ENCODE assay signal across 9 cellular contexts in genomic region chr14:90483551-90483950, GRCh38.
A peak's percentile ranks its signal among the peaks of the same experiment; 100 is the strongest.
DNase-seq lines count a peak whose midpoint lies in the region; ATAC-seq and TF ChIP-seq lines count a peak whose summit lies in the region.
"Had no signal": no experiment of that assay in that cellular context is flagged by ENCODE, and none has a peak within 500 bp of the region (broad histone marks: within the 10 kb centered on the region; RNA-seq: fewer than 3 reads in every experiment).

No MANE protein-coding gene starts in this region.

- peak in 6 of 7 experiments; percentile 19 to 75 (median 45) for DNase-seq in CD8-positive, alpha-beta T cell
- DNase-seq in Kasumi-1 (lab: John Stamatoyannopoulos, UW) (peak; percentile 85 to 90), kidney tubule cell (ENCODE audit: low spot score) (peak; percentile 31), HEK293T (ENCODE audit: extremely low spot score) (no peak), NAMALWA (ENCODE audit: low spot score) (no peak), NK-92 (lab: John Stamatoyannopoulos, UW; ENCODE audit: unreplicated experiment) (no peak), esophagus squamous epithelium (lab: John Stamatoyannopoulos, UW) (no peak)
- peak; percentile 40 for DNase-seq in activated CD8-positive, alpha-beta memory T cell treated with anti-CD3 and anti-CD28 coated beads, Interleukin-2, amount 10 ng/mL, durations not matched to agents 7 days and 5 days
- DNase-seq: retina had no signal

- POLR2A ChIA-PET in CD8-positive, alpha-beta T cell (lab: Charles Lee) = interaction anchor here (0.6 to 0.9 kb wide), 3 partner anchors 16 to 76 kb away, joined by 3 read pairs; no protein-coding TSS in a partner anchor
- POLR2A ChIA-PET in HEK293T (lab: Yijun Ruan, JAX) = no interaction called here

- peak; percentile 62 for ATAC-seq in CD8-positive, alpha-beta T cell
- ATAC-seq in activated CD8-positive, alpha-beta memory T cell treated with anti-CD3 and anti-CD28 coated beads, Interleukin-2, amount 10 ng/mL, durations not matched to agents 7 days and 5 days = no peak

- no peak overlapping the region for H3K27ac Mint-ChIP-seq in CD8-positive, alpha-beta T cell
- H3K27ac Mint-ChIP-seq in activated CD8-positive, alpha-beta memory T cell treated with anti-CD3 and anti-CD28 coated beads, Interleukin-2, amount 10 ng/mL, durations not matched to agents 7 days and 5 days = no peak overlapping the region

- H3K9me3 ChIP-seq in CD8-positive, alpha-beta T cell (ENCODE audit: low read length) = no peaks in the 10 kb centered on the region
- H3K9me3 ChIP-seq in esophagus squamous epithelium = no peaks in the 10 kb centered on the region

- H3K36me3 ChIP-seq in CD8-positive, alpha-beta T cell (ENCODE audit: insufficient read depth, low read length) = no peaks in the 10 kb centered on the region
- no peaks in the 10 kb centered on the region for H3K36me3 ChIP-seq in esophagus squamous epithelium

- TF ChIP-seq POLR2A in esophagus squamous epithelium (IDR thresholded peaks at IDR 0.05) = no peak

- no peaks in the 10 kb centered on the region for H3K27me3 ChIP-seq in CD8-positive, alpha-beta T cell (ENCODE audit: insufficient read depth, low read length)
- peaks cover 0 to 3% (median 0%) of the 10 kb centered on the region in 4 donors for H3K27me3 ChIP-seq in esophagus squamous epithelium

- intact Hi-C loops in CD8-positive, alpha-beta T cell (cut with DNase I, micrococcal nuclease) = no loop called here
- intact Hi-C loops in esophagus squamous epithelium (cut with DNase I) = no loop called here

- WGBS in esophagus squamous epithelium, 2 donors = 9 to 21% methylated on average over 3 to 6 of the region's 10 CpGs

- no peaks in the 10 kb centered on the region for H3K27me3 Mint-ChIP-seq in CD8-positive, alpha-beta T cell (ENCODE audit: low read depth)
- peaks cover 9% of the 10 kb centered on the region for H3K27me3 Mint-ChIP-seq in activated CD8-positive, alpha-beta memory T cell treated with anti-CD3 and anti-CD28 coated beads, Interleukin-2, amount 10 ng/mL, durations not matched to agents 7 days and 5 days

- H3K4me1 Mint-ChIP-seq in CD8-positive, alpha-beta T cell (ENCODE audit: low read depth) = peaks cover 16% of the 10 kb centered on the region
- peaks cover 9% of the 10 kb centered on the region for H3K4me1 Mint-ChIP-seq in activated CD8-positive, alpha-beta memory T cell treated with anti-CD3 and anti-CD28 coated beads, Interleukin-2, amount 10 ng/mL, durations not matched to agents 7 days and 5 days

- H3K4me1 ChIP-seq in CD8-positive, alpha-beta T cell (ENCODE audit: insufficient read depth, low read length) = peaks cover 14% of the 10 kb centered on the region
- H3K4me1 ChIP-seq in esophagus squamous epithelium = peaks cover 0 to 8% (median 0%) of the 10 kb centered on the region in 3 donors

- CTCF ChIA-PET in CD8-positive, alpha-beta T cell (lab: Charles Lee) = no interaction called here
- CTCF ChIA-PET in activated CD8-positive, alpha-beta memory T cell treated with anti-CD3 and anti-CD28 coated beads, Interleukin-2, amount 10 ng/mL, durations not matched to agents 7 days and 5 days (lab: Charles Lee) = no interaction called here
- CTCF ChIA-PET in HEK293T (lab: Yijun Ruan, JAX) = no interaction called here

- H3K4me3 ChIP-seq in CD8-positive, alpha-beta T cell (ENCODE audit: low read depth, low read length) = no peak overlapping the region
- H3K4me3 ChIP-seq in esophagus squamous epithelium = no peak overlapping the region

- no peaks in the 10 kb centered on the region for H3K36me3 Mint-ChIP-seq in CD8-positive, alpha-beta T cell
- H3K36me3 Mint-ChIP-seq in activated CD8-positive, alpha-beta memory T cell treated with anti-CD3 and anti-CD28 coated beads, Interleukin-2, amount 10 ng/mL, durations not matched to agents 7 days and 5 days = no peaks in the 10 kb centered on the region

- H3K9me3 Mint-ChIP-seq in CD8-positive, alpha-beta T cell = peaks cover 3% of the 10 kb centered on the region
- peaks cover 8% of the 10 kb centered on the region for H3K9me3 Mint-ChIP-seq in activated CD8-positive, alpha-beta memory T cell treated with anti-CD3 and anti-CD28 coated beads, Interleukin-2, amount 10 ng/mL, durations not matched to agents 7 days and 5 days (ENCODE audit: low read depth)

- H3K4me3 Mint-ChIP-seq in CD8-positive, alpha-beta T cell = peak overlapping the region; percentile 32
- no peak overlapping the region for H3K4me3 Mint-ChIP-seq in activated CD8-positive, alpha-beta memory T cell treated with anti-CD3 and anti-CD28 coated beads, Interleukin-2, amount 10 ng/mL, durations not matched to agents 7 days and 5 days

- H3K27ac ChIP-seq in CD8-positive, alpha-beta T cell (ENCODE audit: low read depth, low read length) = no peak overlapping the region
- H3K27ac ChIP-seq in esophagus squamous epithelium = no peak overlapping the region

- TF ChIP-seq CTCF in CD8-positive, alpha-beta T cell (IDR thresholded peaks at IDR 0.05) = no peak
- no peak for TF ChIP-seq CTCF in esophagus squamous epithelium (IDR thresholded peaks at IDR 0.05)

TF ChIP-seq in HEK293T, 16 proteins besides CTCF, POLR2A, EP300 and RAD21:
- TF ChIP-seq LEF1 (IDR thresholded peaks at IDR 0.05; ENCODE audit: borderline replicate concordance) = no peak
- TF ChIP-seq FOXM1 (IDR thresholded peaks at IDR 0.05; ENCODE audit: borderline replicate concordance) = no peak
- TF ChIP-seq ELF4 (IDR thresholded peaks at IDR 0.05) = no peak
- no peak for TF ChIP-seq HDGF (IDR thresholded peaks at IDR 0.05; ENCODE audit: borderline replicate concordance)
- no peak for TF ChIP-seq NFRKB (IDR thresholded peaks at IDR 0.05)
- no peak for TF ChIP-seq BHLHE40 (IDR thresholded peaks at IDR 0.05; ENCODE audit: borderline replicate concordance)
- TF ChIP-seq L3MBTL2 (conservative IDR thresholded peaks at IDR 0.05) = no peak
- TF ChIP-seq FOXK2 (IDR thresholded peaks at IDR 0.05) = no peak
- TF ChIP-seq CTBP1 (IDR thresholded peaks at IDR 0.05; ENCODE audit: borderline replicate concordance) = no peak

Comparison
In these comparisons a context has a peak if more than half of its experiments do, and no peak if none do; other contexts are left out.
1. DNase-seq: peak in CD8-positive, alpha-beta T cell (6 of 7), Kasumi-1 (2 of 2), activated CD8-positive, alpha-beta memory T cell treated with anti-CD3 and anti-CD28 coated beads, Interleukin-2, amount 10 ng/mL, durations not matched to agents 7 days and 5 days (single experiment) and kidney tubule cell (single experiment); none in HEK293T (single experiment), NAMALWA (single experiment), NK-92 (single experiment) and esophagus squamous epithelium (single experiment).